ENCODE assay signal across 28 cellular contexts in genomic region chr13:77378662-77379061, GRCh38.
"Had no signal": no experiment of that assay in that cellular context is flagged by ENCODE, and none has a peak within 500 bp of the region (broad histone marks: within the 10 kb centered on the region; RNA-seq: fewer than 3 reads in every experiment).

No MANE protein-coding gene starts in this region.

- H3K9me3 Mint-ChIP-seq: immature natural killer cell; naive thymus-derived CD8-positive, alpha-beta T cell; nephron progenitor cell; stimulated activated naive CD8-positive, alpha-beta T cell treated with anti-CD3 and anti-CD28 coated beads, Interleukin-15, amount 100 ng/mL, for 72 hours had no signal

- H3K4me2 ChIP-seq: smooth muscle cell had no signal

- H3K27me3 Mint-ChIP-seq: naive thymus-derived CD8-positive, alpha-beta T cell; stimulated activated naive CD8-positive, alpha-beta T cell treated with anti-CD3 and anti-CD28 coated beads, Interleukin-15, amount 100 ng/mL, for 72 hours had no signal

- ATAC-seq: heart right ventricle; left ventricle myocardium superior; lower lobe of right lung; naive thymus-derived CD8-positive, alpha-beta T cell; sciatic nerve; stimulated activated naive CD8-positive, alpha-beta T cell treated with anti-CD3 and anti-CD28 coated beads, Interleukin-15, amount 100 ng/mL, for 72 hours had no signal

- H3K4me1 Mint-ChIP-seq: immature natural killer cell, nephron progenitor cell had no signal

- FAIRE-seq: endometrium, keratinocyte had no signal

- H3K4me3 Mint-ChIP-seq: immature natural killer cell; naive thymus-derived CD8-positive, alpha-beta T cell; nephron progenitor cell; stimulated activated naive CD8-positive, alpha-beta T cell treated with anti-CD3 and anti-CD28 coated beads, Interleukin-15, amount 100 ng/mL, for 72 hours had no signal

- H3K36me3 Mint-ChIP-seq: immature natural killer cell; naive thymus-derived CD8-positive, alpha-beta T cell had no signal

- H3K27me3 ChIP-seq: right atrium auricular region, thyroid gland, vagina had no signal

- H3K27ac Mint-ChIP-seq: immature natural killer cell; naive thymus-derived CD8-positive, alpha-beta T cell; nephron progenitor cell; stimulated activated naive CD8-positive, alpha-beta T cell treated with anti-CD3 and anti-CD28 coated beads, Interleukin-15, amount 100 ng/mL, for 72 hours had no signal

- H3K4me1 ChIP-seq: lower lobe of right lung, prostate gland, right atrium auricular region, thyroid gland, vagina had no signal

- H3K36me3 ChIP-seq: heart right ventricle, lower lobe of right lung, prostate gland, right atrium auricular region, thyroid gland, vagina had no signal

- DNase-seq: dermis blood vessel endothelial cell; effector memory CD4-positive, alpha-beta T cell; foreskin melanocyte; glutamatergic neuron; heart right ventricle; hippocampal formation; immature natural killer cell; left ventricle myocardium superior; lower lobe of right lung; naive thymus-derived CD8-positive, alpha-beta T cell; nephron progenitor cell; nucleus accumbens; stimulated activated CD4-positive, alpha-beta T cell treated with anti-CD3 and anti-CD28 coated beads, Interleukin-12 subunit alpha, Interleukin-12 subunit beta, amount 100 ng/mL, for 4 hours; stimulated activated CD4-positive, alpha-beta T cell treated with anti-CD3 and anti-CD28 coated beads, Interleukin-1b, Interleukin-23, amount 100 ng/mL, for 48 hours; stimulated activated CD4-positive, alpha-beta T cell treated with anti-CD3 and anti-CD28 coated beads, Interleukin-4, amount 100 ng/mL, for 1 hour; stimulated activated CD8-positive, alpha-beta memory T cell treated with anti-CD3 and anti-CD28 coated beads, Interleukin-4, amount 100 ng/mL, for 48 hours; stimulated activated naive CD4-positive, alpha-beta T cell; stimulated activated naive CD8-positive, alpha-beta T cell treated with anti-CD3 and anti-CD28 coated beads, Interleukin-15, amount 100 ng/mL, for 72 hours; thyroid gland; trophoblast cell had no signal

- H3K27ac ChIP-seq: coronary artery, heart right ventricle, lower lobe of right lung, prostate gland, right atrium auricular region, thyroid gland, vagina had no signal

- H3K4me3 ChIP-seq: coronary artery, heart right ventricle, lower lobe of right lung, prostate gland, right atrium auricular region, smooth muscle cell, thyroid gland, vagina had no signal

- H3K9me3 ChIP-seq: heart right ventricle, lower lobe of right lung, prostate gland, right atrium auricular region, thyroid gland, vagina had no signal
